ENCODE assay signal across 1 cellular context in the genomic region with DNA sequence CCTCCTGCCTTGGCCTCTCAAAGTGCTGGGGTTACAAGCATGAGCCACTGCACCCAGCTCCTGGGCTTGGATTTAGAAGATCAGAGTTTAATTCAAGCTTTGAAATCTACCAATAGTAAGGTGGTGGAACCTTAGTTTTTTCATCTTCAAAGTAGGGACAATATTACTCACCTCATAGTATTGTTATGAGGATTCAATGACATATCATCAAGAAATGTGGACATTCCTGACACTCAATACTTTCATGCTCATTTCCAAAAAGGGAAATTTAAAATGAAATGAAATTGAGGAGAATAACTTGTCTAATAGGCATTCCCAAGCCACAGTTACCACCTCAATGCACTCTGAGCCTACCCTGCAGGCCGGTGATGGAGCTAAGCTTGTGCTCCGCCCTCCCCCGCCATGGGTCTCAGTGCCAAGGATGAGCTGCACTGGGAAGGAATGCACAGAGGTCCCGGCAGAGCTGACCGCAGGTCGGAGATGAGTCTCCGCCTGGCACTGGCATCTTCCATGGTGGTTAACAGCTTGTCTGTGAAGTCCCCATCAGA.
TF ChIP-seq lines count a peak whose summit lies in the region.

No MANE protein-coding gene starts in this region.

TF ChIP-seq in SK-N-SH, 30 proteins besides CTCF, POLR2A, EP300 and RAD21:
- no peak for TF ChIP-seq RCOR1 (IDR thresholded peaks at IDR 0.05; ENCODE audit: low read length)
- TF ChIP-seq, protein P1, sequence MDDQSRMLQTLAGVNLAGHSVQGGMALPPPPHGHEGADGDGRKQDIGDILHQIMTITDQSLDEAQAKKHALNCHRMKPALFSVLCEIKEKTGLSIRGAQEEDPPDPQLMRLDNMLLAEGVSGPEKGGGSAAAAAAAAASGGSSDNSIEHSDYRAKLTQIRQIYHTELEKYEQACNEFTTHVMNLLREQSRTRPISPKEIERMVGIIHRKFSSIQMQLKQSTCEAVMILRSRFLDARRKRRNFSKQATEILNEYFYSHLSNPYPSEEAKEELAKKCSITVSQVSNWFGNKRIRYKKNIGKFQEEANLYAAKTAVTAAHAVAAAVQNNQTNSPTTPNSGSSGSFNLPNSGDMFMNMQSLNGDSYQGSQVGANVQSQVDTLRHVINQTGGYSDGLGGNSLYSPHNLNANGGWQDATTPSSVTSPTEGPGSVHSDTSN (IDR thresholded peaks at IDR 0.05) = peak; percentile 88
- TF ChIP-seq POLR2AphosphoS5 (IDR thresholded peaks at IDR 0.05; ENCODE audit: low read depth, low read length) = peak; percentile 83; the same call in 1 of the 2 replicates
- TF ChIP-seq FOSL2 (IDR thresholded peaks at IDR 0.05; ENCODE audit: borderline replicate concordance, low read depth) = peak; percentile 83
- no peak for TF ChIP-seq RFX5 (IDR thresholded peaks at IDR 0.05; ENCODE audit: low read length)
- peak; percentile 93 for TF ChIP-seq TCF12 (IDR thresholded peaks at IDR 0.05)
- TF ChIP-seq, protein P2, sequence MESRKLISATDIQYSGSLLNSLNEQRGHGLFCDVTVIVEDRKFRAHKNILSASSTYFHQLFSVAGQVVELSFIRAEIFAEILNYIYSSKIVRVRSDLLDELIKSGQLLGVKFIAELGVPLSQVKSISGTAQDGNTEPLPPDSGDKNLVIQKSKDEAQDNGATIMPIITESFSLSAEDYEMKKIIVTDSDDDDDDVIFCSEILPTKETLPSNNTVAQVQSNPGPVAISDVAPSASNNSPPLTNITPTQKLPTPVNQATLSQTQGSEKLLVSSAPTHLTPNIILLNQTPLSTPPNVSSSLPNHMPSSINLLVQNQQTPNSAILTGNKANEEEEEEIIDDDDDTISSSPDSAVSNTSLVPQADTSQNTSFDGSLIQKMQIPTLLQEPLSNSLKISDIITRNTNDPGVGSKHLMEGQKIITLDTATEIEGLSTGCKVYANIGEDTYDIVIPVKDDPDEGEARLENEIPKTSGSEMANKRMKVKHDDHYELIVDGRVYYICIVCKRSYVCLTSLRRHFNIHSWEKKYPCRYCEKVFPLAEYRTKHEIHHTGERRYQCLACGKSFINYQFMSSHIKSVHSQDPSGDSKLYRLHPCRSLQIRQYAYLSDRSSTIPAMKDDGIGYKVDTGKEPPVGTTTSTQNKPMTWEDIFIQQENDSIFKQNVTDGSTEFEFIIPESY (IDR thresholded peaks at IDR 0.05; ENCODE audit: borderline replicate concordance, low read depth) = peak; percentile 69; the same call in 1 of the 2 replicates
- peak; percentile 99 for TF ChIP-seq TEAD4 (IDR thresholded peaks at IDR 0.05; ENCODE audit: borderline replicate concordance, insufficient read depth)
- peak; percentile 91 for TF ChIP-seq JUND (IDR thresholded peaks at IDR 0.05)
- TF ChIP-seq CHD2 (IDR thresholded peaks at IDR 0.05; ENCODE audit: low read length, partially characterized antibody) = no peak
- no peak for TF ChIP-seq EZH2phosphoT487 (IDR thresholded peaks at IDR 0.05; ENCODE audit: borderline replicate concordance, low read depth)
- no peak for TF ChIP-seq FOXJ3 (CRISPR knock-in tag; IDR thresholded peaks at IDR 0.05)
- 0 out of 2 replicates have a peak, but pooled peaks have one; percentile 52 for TF ChIP-seq MEF2A (IDR thresholded peaks at IDR 0.05; ENCODE audit: borderline replicate concordance, low read depth)
- TF ChIP-seq, protein P3, sequence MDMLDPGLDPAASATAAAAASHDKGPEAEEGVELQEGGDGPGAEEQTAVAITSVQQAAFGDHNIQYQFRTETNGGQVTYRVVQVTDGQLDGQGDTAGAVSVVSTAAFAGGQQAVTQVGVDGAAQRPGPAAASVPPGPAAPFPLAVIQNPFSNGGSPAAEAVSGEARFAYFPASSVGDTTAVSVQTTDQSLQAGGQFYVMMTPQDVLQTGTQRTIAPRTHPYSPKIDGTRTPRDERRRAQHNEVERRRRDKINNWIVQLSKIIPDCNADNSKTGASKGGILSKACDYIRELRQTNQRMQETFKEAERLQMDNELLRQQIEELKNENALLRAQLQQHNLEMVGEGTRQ (IDR thresholded peaks at IDR 0.05; ENCODE audit: borderline replicate concordance, low read depth, low read length) = no peak
- TF ChIP-seq GATA2 (CRISPR knock-in tag; IDR thresholded peaks at IDR 0.05) = no peak
- TF ChIP-seq FOXM1 (IDR thresholded peaks at IDR 0.05; ENCODE audit: low read depth) = peak; percentile 96; the same call in 1 of the 2 replicates
- peak; percentile 100 for TF ChIP-seq NFIC (IDR thresholded peaks at IDR 0.05; ENCODE audit: borderline replicate concordance)
- TF ChIP-seq, protein P4, sequence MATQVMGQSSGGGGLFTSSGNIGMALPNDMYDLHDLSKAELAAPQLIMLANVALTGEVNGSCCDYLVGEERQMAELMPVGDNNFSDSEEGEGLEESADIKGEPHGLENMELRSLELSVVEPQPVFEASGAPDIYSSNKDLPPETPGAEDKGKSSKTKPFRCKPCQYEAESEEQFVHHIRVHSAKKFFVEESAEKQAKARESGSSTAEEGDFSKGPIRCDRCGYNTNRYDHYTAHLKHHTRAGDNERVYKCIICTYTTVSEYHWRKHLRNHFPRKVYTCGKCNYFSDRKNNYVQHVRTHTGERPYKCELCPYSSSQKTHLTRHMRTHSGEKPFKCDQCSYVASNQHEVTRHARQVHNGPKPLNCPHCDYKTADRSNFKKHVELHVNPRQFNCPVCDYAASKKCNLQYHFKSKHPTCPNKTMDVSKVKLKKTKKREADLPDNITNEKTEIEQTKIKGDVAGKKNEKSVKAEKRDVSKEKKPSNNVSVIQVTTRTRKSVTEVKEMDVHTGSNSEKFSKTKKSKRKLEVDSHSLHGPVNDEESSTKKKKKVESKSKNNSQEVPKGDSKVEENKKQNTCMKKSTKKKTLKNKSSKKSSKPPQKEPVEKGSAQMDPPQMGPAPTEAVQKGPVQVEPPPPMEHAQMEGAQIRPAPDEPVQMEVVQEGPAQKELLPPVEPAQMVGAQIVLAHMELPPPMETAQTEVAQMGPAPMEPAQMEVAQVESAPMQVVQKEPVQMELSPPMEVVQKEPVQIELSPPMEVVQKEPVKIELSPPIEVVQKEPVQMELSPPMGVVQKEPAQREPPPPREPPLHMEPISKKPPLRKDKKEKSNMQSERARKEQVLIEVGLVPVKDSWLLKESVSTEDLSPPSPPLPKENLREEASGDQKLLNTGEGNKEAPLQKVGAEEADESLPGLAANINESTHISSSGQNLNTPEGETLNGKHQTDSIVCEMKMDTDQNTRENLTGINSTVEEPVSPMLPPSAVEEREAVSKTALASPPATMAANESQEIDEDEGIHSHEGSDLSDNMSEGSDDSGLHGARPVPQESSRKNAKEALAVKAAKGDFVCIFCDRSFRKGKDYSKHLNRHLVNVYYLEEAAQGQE (IDR thresholded peaks at IDR 0.05; ENCODE audit: low read depth, low read length) = peak; percentile 70
- peak; percentile 76; the same call in 1 of the 2 replicates for TF ChIP-seq YY1 (IDR thresholded peaks at IDR 0.05; ENCODE audit: low read depth)
- TF ChIP-seq ELF1 (IDR thresholded peaks at IDR 0.05) = no peak
- TF ChIP-seq, protein P5, sequence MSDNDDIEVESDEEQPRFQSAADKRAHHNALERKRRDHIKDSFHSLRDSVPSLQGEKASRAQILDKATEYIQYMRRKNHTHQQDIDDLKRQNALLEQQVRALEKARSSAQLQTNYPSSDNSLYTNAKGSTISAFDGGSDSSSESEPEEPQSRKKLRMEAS (IDR thresholded peaks at IDR 0.05; ENCODE audit: low read depth) = peak; percentile 85
- TF ChIP-seq, protein P6, sequence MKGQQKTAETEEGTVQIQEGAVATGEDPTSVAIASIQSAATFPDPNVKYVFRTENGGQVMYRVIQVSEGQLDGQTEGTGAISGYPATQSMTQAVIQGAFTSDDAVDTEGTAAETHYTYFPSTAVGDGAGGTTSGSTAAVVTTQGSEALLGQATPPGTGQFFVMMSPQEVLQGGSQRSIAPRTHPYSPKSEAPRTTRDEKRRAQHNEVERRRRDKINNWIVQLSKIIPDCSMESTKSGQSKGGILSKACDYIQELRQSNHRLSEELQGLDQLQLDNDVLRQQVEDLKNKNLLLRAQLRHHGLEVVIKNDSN (IDR thresholded peaks at IDR 0.05; ENCODE audit: borderline replicate concordance, low read depth) = peak; percentile 23; the same call in 1 of the 2 replicates
- TF ChIP-seq NRF1 (IDR thresholded peaks at IDR 0.05; ENCODE audit: low read depth, low read length) = no peak
- peak; percentile 93; the same call in 1 of the 2 replicates for TF ChIP-seq RXRA (IDR thresholded peaks at IDR 0.05; ENCODE audit: borderline replicate concordance, low read depth)
- peak; percentile 51; the same call in 1 of the 2 replicates for TF ChIP-seq SIN3A (IDR thresholded peaks at IDR 0.05; ENCODE audit: borderline replicate concordance, low read depth, low read length)
- peak; percentile 62; the same call in 1 of the 2 replicates for TF ChIP-seq TAF1 (IDR thresholded peaks at IDR 0.05; ENCODE audit: borderline replicate concordance, low read depth, low read length)
- no peak for TF ChIP-seq GABPA (IDR thresholded peaks at IDR 0.05; ENCODE audit: low read depth)
- TF ChIP-seq MXI1 (IDR thresholded peaks at IDR 0.05; ENCODE audit: low read depth, low read length) = no peak
- TF ChIP-seq SMC3 (IDR thresholded peaks at IDR 0.05; ENCODE audit: low read depth, low read length) = no peak
- TF ChIP-seq, protein P7, sequence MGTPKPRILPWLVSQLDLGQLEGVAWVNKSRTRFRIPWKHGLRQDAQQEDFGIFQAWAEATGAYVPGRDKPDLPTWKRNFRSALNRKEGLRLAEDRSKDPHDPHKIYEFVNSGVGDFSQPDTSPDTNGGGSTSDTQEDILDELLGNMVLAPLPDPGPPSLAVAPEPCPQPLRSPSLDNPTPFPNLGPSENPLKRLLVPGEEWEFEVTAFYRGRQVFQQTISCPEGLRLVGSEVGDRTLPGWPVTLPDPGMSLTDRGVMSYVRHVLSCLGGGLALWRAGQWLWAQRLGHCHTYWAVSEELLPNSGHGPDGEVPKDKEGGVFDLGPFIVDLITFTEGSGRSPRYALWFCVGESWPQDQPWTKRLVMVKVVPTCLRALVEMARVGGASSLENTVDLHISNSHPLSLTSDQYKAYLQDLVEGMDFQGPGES (IDR thresholded peaks at IDR 0.05; ENCODE audit: low read depth, low read length) = no peak
